In genomic region chr19:11111117-11111770, GRCh38 we compare ENCODE assay signal across 15 cellular contexts.
"Had no signal": no experiment of that assay in that cellular context is flagged by ENCODE, and none has a peak within 500 bp of the region (broad histone marks: within the 10 kb centered on the region; RNA-seq: fewer than 3 reads in every experiment).

No MANE protein-coding gene starts in this region.

- H3K9me3 ChIP-seq: suprapubic skin had no signal

- H3K4me3 ChIP-seq: suprapubic skin had no signal

- DNase-seq: activated CD4-positive, alpha-beta T cell treated with anti-CD3 and anti-CD28 coated beads for 4 hours; activated CD8-positive, alpha-beta memory T cell treated with anti-CD3 and anti-CD28 coated beads for 24 hours; activated naive CD4-positive, alpha-beta T cell treated with anti-CD3 and anti-CD28 coated beads, Interleukin-2, amount 10 ng/mL, durations not matched to agents 7 days and 5 days; activated T-cell treated with anti-CD3 and anti-CD28 coated beads for 4 hours; dermis blood vessel endothelial cell; effector memory CD8-positive, alpha-beta T cell; head of caudate nucleus; immature natural killer cell; nephron progenitor cell had no signal

- ATAC-seq: effector memory CD8-positive, alpha-beta T cell; sciatic nerve; WTC11 had no signal

- H3K4me1 ChIP-seq: suprapubic skin had no signal

- H3K27me3 ChIP-seq: suprapubic skin had no signal

- FAIRE-seq: frontal cortex, TTC549 had no signal

- H3K27ac ChIP-seq: epithelial cell of prostate, suprapubic skin had no signal
